ENCODE assay signal across 10 cellular contexts in the genomic region with DNA sequence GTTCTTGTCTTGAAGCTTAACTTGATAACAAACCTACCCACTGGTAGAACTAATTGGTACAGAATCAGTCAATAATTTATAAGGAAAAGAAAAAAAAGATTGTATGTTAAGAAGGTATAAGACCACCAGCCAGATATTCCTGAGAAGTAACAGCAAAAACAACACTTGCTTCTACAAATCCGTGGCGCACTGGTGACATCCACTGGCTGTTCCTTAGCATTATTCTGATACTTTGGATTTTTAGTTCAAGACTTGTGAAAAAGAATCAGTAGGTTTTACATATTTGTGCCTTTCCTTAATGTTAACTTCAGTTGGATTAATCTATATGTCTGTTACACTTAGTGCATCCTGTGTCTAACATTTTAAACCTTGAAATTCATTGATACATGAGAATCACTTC.
A peak's percentile ranks its signal among the peaks of the same experiment; 100 is the strongest.
DNase-seq lines count a peak whose midpoint lies in the region; ATAC-seq, FAIRE-seq and TF ChIP-seq lines count a peak whose summit lies in the region.
"Had no signal": no experiment of that assay in that cellular context is flagged by ENCODE, and none has a peak within 500 bp of the region (broad histone marks: within the 10 kb centered on the region; RNA-seq: fewer than 3 reads in every experiment).

No MANE protein-coding gene starts in this region.

- ATAC-seq in HG02852 (IDR thresholded peaks at IDR 0.05; ENCODE audit: unreplicated experiment) (no peak), omental fat pad (ENCODE audit: low FRiP score) (no peak)

- DNase-seq in ACHN (peak; percentile 68), HT1080 (ENCODE audit: low read depth) (peak; percentile 22), keratinocyte (ENCODE audit: low read depth, low spot score) (no peak), NCI-H128 (lab: John Stamatoyannopoulos, UW; ENCODE audit: unreplicated experiment) (no peak), omental fat pad (ENCODE audit: low spot score) (no peak)
- DNase-seq in activated T-cell treated with anti-CD3 and anti-CD28 coated beads, Interleukin-2, amount 50 U/mL, for 48 hours, result no peak
- DNase-seq: activated naive CD8-positive, alpha-beta T cell treated with anti-CD3 and anti-CD28 coated beads, Interleukin-2, amount 10 ng/mL, durations not matched to agents 7 days and 5 days had no signal

- no peaks in the 10 kb centered on the region for H3K27me3 ChIP-seq in keratinocyte (ENCODE audit: control insufficient read depth, extremely low read depth, insufficient read depth, low read length)

- no peaks in the 10 kb centered on the region for H3K9me1 ChIP-seq in keratinocyte (ENCODE audit: control insufficient read depth, extremely low read depth, insufficient read depth, low read length)

- TF ChIP-seq CTCF in keratinocyte (optimal IDR thresholded peaks at IDR 0.05 in 1 of 3, IDR thresholded peaks at IDR 0.05 in 1 of 3, conservative IDR thresholded peaks at IDR 0.05 in 1 of 3; ENCODE audit: extremely low read depth in 1 of 3, insufficient read depth in 2 of 3, low read length in 3 of 3) (peak in 2 of 3 experiments; percentile 42 to 50), omental fat pad (IDR thresholded peaks at IDR 0.05) (no peak)

- H3K9me3 ChIP-seq in keratinocyte (ENCODE audit: control insufficient read depth, low read depth, low read length), result no peaks in the 10 kb centered on the region

- H3K4me1 ChIP-seq in keratinocyte (ENCODE audit: control insufficient read depth, extremely low read depth, insufficient read depth, low read length), result no peaks in the 10 kb centered on the region

- H3K36me3 ChIP-seq in keratinocyte (ENCODE audit: control insufficient read depth in 2 of 2, extremely low read depth in 1 of 2, insufficient read depth in 2 of 2, low read length in 2 of 2), result no peaks in the 10 kb centered on the region

- no peak overlapping the region for H3K4me2 ChIP-seq in keratinocyte (ENCODE audit: control insufficient read depth, extremely low read depth, insufficient read depth, low read depth, low read length)

- H2AFZ ChIP-seq in keratinocyte (ENCODE audit: control insufficient read depth, low read length), result no peak overlapping the region

- dilution Hi-C loops in keratinocyte (cut with MboI; ENCODE audit: extremely low pct_ligation_motif_present, low sequenced_read_pairs), result loop anchor here (25.0 kb wide), 1 partner anchor 1317 kb away; no protein-coding TSS in a partner anchor

- H3K79me2 ChIP-seq in keratinocyte (ENCODE audit: control insufficient read depth, insufficient read depth, low read length), result no peaks in the 10 kb centered on the region

- no peak overlapping the region for H3K4me3 ChIP-seq in keratinocyte (ENCODE audit: control insufficient read depth in 2 of 3, extremely low read depth in 1 of 3, insufficient read depth in 2 of 3, low read depth in 1 of 3, low read length in 3 of 3)

- in situ Hi-C loops in ACHN (cut with HindIII; ENCODE audit: low pct_ligation_motif_present, low pct_unique_long_range_greater_than_20kb, low sequenced_read_pairs), result loop anchor here (25.0 kb wide), 1 partner anchor 1292 kb away; no protein-coding TSS in a partner anchor

- no peak overlapping the region for H3K9ac ChIP-seq in keratinocyte (ENCODE audit: control insufficient read depth, extremely low read depth, insufficient read depth, low read length)

- H4K20me1 ChIP-seq in keratinocyte (ENCODE audit: control insufficient read depth, extremely low read depth, insufficient read depth, low read length), result no peaks in the 10 kb centered on the region

- H3K27ac ChIP-seq in keratinocyte (ENCODE audit: control insufficient read depth, insufficient read depth, low read length), result no peak overlapping the region

- peak; percentile 82 for FAIRE-seq in TTC549 (lab: Jason Lieb, UNC)
- FAIRE-seq in keratinocyte (lab: Jason Lieb, UNC), result no peak
- FAIRE-seq: GM18507 had no signal

Comparison
In these comparisons a context has a peak if more than half of its experiments do, and no peak if none do; other contexts are left out.
1. DNase-seq: peak in ACHN (single experiment) and HT1080 (single experiment); none in keratinocyte (single experiment), activated T-cell treated with anti-CD3 and anti-CD28 coated beads, Interleukin-2, amount 50 U/mL, for 48 hours (0 of 2), NCI-H128 (single experiment) and omental fat pad (single experiment).
2. CTCF ChIP-seq: peak in keratinocyte (2 of 3); none in omental fat pad (0 of 3).